16 cellular contexts compared by ENCODE assay signal in the genomic region with DNA sequence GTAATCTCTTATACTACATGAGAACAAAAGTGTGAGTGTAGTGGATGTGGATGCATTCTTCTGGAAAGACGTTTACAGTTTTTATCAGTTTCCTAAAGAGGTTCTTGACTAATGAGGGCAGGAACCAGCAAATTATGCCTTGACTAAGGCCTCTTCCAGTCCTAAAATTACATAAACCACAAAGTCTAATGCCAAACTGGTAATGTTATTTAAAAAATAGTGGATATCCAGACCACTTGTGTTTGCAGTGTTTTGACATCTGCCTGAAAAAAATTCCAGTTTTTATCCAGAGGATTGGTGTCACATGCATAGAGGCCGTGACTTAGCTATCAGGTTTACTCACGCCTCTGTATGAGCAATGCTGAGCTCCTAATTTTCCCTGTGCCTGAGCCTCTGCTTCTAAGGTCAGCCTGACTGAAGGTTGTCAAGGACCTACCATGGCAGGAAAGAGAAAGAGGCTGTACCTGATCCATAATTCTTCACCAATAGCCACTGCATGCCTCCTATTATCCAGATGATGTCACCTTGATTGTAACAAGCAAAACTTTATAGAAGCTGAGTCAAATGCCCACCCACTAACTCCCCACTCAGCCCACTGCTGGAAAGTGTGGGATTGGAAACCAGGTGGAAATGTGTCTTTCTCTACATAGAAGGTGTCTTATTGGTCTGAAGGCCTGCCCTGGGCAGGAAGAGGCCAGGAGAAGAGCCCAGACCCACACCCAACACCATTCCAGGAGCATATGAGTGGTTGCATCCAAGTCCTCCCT.
DNase-seq lines count a peak whose midpoint lies in the region; ATAC-seq and TF ChIP-seq lines count a peak whose summit lies in the region.
"Had no signal": no experiment of that assay in that cellular context is flagged by ENCODE, and none has a peak within 500 bp of the region (broad histone marks: within the 10 kb centered on the region; RNA-seq: fewer than 3 reads in every experiment).

No MANE protein-coding gene starts in this region.

- H4K20me1 ChIP-seq in hepatocyte (ENCODE audit: insufficient read depth, poor library complexity, severe bottlenecking): no peaks in the 10 kb centered on the region

- ATAC-seq in left ventricle myocardium superior: peak; percentile 39
- ATAC-seq in right cardiac atrium: no peak
- ATAC-seq in upper lobe of right lung: no peak
- ATAC-seq: A549 had no signal

- no peak overlapping the region for H3K4me2 ChIP-seq in hepatocyte
- H3K4me2 ChIP-seq: A549 had no signal

- peaks cover 0 to 2% (median 0%) of the 10 kb centered on the region in 7 donors for H3K9me3 Mint-ChIP-seq in CD14-positive monocyte

- no peak overlapping the region for H2AFZ ChIP-seq in hepatocyte

- H3K27me3 ChIP-seq in right cardiac atrium (ENCODE audit: control insufficient read depth, insufficient read depth) (no peaks in the 10 kb centered on the region), hepatocyte (no peaks in the 10 kb centered on the region), upper lobe of right lung (no peaks in the 10 kb centered on the region)
- H3K27me3 ChIP-seq: SJSA1 had no signal

- H3K36me3 ChIP-seq in hepatocyte (replicated peaks; ENCODE audit: insufficient read depth, low read depth) (no peaks in the 10 kb centered on the region), upper lobe of right lung (no peaks in the 10 kb centered on the region)
- H3K36me3 ChIP-seq: SJSA1 had no signal

- H3K9me2 ChIP-seq in hepatocyte (replicated peaks; ENCODE audit: insufficient read depth): no peaks in the 10 kb centered on the region

- 40% methylated on average over 3 of the region's 3 CpGs for WGBS in right cardiac atrium
- WGBS in hepatocyte (ENCODE audit: low lambda C conversion rate, missing lambda C conversion rate): 63% methylated on average over 3 of the region's 3 CpGs

- no peaks in the 10 kb centered on the region for H3K79me2 ChIP-seq in hepatocyte

- no peak overlapping the region for H3K27ac ChIP-seq in right cardiac atrium (ENCODE audit: low read length)
- H3K27ac ChIP-seq in hepatocyte: peak overlapping the region; percentile 15
- H3K27ac ChIP-seq in upper lobe of right lung: peak overlapping the region; percentile 36
- H3K27ac ChIP-seq: A549, SJSA1 had no signal

- DNase-seq in left ventricle myocardium superior: no peak
- DNase-seq in right cardiac atrium: no peak
- DNase-seq in NOMO-1 treated with DMSO at 0.1 percent for 48 hours (lab: John Stamatoyannopoulos, UW; ENCODE audit: unreplicated experiment): peak; percentile 41
- DNase-seq in hepatocyte (ENCODE audit: low spot score): no peak
- no peak for DNase-seq in upper lobe of right lung
- no peak for DNase-seq in NCI-H187 treated with DMSO at 0.1 percent for 48 hours (lab: John Stamatoyannopoulos, UW)
- DNase-seq in T-helper 9 cell: no peak
- DNase-seq in CD14-positive monocyte (ENCODE audit: low spot score): no peak
- DNase-seq: DMS 273 treated with DMSO at 0.1 percent for 48 hours, HCEC 1CT, MM.1S, NCI-H1105 treated with DMSO at 0.1 percent for 48 hours, NCI-H1930, NCI-H510A treated with DMSO at 0.1 percent for 48 hours had no signal

- H3K4me1 ChIP-seq in right cardiac atrium (ENCODE audit: control insufficient read depth, insufficient read depth, low read length): no peaks in the 10 kb centered on the region
- peaks cover 26% of the 10 kb centered on the region for H3K4me1 ChIP-seq in hepatocyte (ENCODE audit: insufficient read depth)
- peaks cover 21% of the 10 kb centered on the region for H3K4me1 ChIP-seq in upper lobe of right lung
- H3K4me1 ChIP-seq: A549, SJSA1 had no signal

- H3K36me3 Mint-ChIP-seq in CD14-positive monocyte: no peaks in the 10 kb centered on the region

- peaks cover 14% of the 10 kb centered on the region for H3K4me1 Mint-ChIP-seq in CD14-positive monocyte

- TF ChIP-seq CTCF in hepatocyte (IDR thresholded peaks at IDR 0.05; ENCODE audit: poor library complexity) (no peak), upper lobe of right lung (IDR thresholded peaks at IDR 0.05) (no peak), CD14-positive monocyte (IDR thresholded peaks at IDR 0.05) (no peak)

- H3K27me3 Mint-ChIP-seq in CD14-positive monocyte (ENCODE audit: low read depth in 3 of 3): peaks cover 2 to 6% (median 4%) of the 10 kb centered on the region in 3 donors

- H3K4me3 ChIP-seq in right cardiac atrium (ENCODE audit: low read length) (no peak overlapping the region), hepatocyte (no peak overlapping the region), upper lobe of right lung (no peak overlapping the region)
- H3K4me3 ChIP-seq: A549, SJSA1 had no signal

- no peak overlapping the region for H3K27ac Mint-ChIP-seq in CD14-positive monocyte

- H3K4me3 Mint-ChIP-seq in CD14-positive monocyte: no peak overlapping the region

- H3K9me3 ChIP-seq in right cardiac atrium (ENCODE audit: control insufficient read depth, low read length) (no peaks in the 10 kb centered on the region), hepatocyte (ENCODE audit: low read depth) (no peaks in the 10 kb centered on the region), upper lobe of right lung (no peaks in the 10 kb centered on the region)
- H3K9me3 ChIP-seq: A549, SJSA1 had no signal

- intact Hi-C loops in left ventricle myocardium superior (cut with micrococcal nuclease): no loop called here
- intact Hi-C loops in right cardiac atrium (cut with DNase I): no loop called here
- intact Hi-C loops in upper lobe of right lung (cut with DNase I): no loop called here
- intact Hi-C loops in CD14-positive monocyte (cut with micrococcal nuclease): no loop called here
